Comparison of ENCODE assay signal across 36 cellular contexts in the genomic region with DNA sequence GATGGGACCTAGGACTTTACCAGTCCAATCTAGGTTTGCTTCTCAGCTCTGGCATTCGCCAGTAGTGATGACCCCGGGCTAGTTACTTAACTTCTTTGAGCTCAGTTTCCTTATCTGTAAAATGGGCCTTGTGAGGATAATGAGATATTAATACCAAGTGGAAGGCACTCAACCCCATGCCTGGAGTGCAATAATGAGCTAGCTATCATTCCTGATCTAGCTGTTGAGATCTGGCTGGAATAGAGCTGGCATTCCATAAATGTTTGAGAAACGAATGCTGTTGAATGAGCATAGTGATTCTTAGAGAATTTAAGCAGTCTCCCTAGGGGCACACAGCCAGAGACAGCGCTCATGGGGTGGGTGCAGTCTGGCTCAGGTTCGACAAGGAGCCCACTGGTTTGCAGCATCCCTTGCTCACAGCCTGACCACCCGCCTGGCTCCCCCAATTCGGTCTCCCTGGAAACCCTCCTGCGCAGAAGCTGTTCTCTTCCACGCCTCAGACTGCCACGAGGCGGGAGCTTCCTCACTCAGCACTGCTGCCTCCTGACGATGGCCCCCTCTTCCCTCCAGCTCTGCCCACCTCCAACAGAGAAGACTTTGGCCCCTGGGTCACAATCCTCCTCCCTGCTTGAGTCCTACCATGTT. TPM values are rescaled to one million over a fixed set of nuclear protein-coding genes. Genes with fewer than 3 reads are reported as not detected.
DNase-seq lines count a peak whose midpoint lies in the region; ATAC-seq and TF ChIP-seq lines count a peak whose summit lies in the region.
"Had no signal": no experiment of that assay in that cellular context is flagged by ENCODE, and none has a peak within 500 bp of the region (broad histone marks: within the 10 kb centered on the region; RNA-seq: fewer than 3 reads in every experiment).

No MANE protein-coding gene starts in this region.

- H3K4me1 Mint-ChIP-seq in activated CD8-positive, alpha-beta memory T cell treated with anti-CD3 and anti-CD28 coated beads, Interleukin-2, amount 10 ng/mL, durations not matched to agents 7 days and 5 days = no peaks in the 10 kb centered on the region
- H3K4me1 Mint-ChIP-seq in chondrocyte (ENCODE audit: low read depth) = peaks cover 22% of the 10 kb centered on the region
- H3K4me1 Mint-ChIP-seq: activated naive CD8-positive, alpha-beta T cell treated with anti-CD3 and anti-CD28 coated beads, Interleukin-2, amount 10 ng/mL, durations not matched to agents 7 days and 5 days; CD4-positive, alpha-beta memory T cell had no signal

- no peaks in the 10 kb centered on the region for H3K9me3 ChIP-seq in upper lobe of right lung
- H3K9me3 ChIP-seq: gastroesophageal sphincter, MG63 had no signal

- H3K4me1 ChIP-seq in upper lobe of right lung = peaks cover 4% of the 10 kb centered on the region

- peak; percentile 22 for DNase-seq in activated CD8-positive, alpha-beta memory T cell treated with anti-CD3 and anti-CD28 coated beads, Interleukin-2, amount 50 U/mL, for 48 hours
- no peak for DNase-seq in activated CD8-positive, alpha-beta memory T cell treated with anti-CD3 and anti-CD28 coated beads, Interleukin-2, amount 10 ng/mL, durations not matched to agents 7 days and 5 days
- DNase-seq in chondrocyte (ENCODE audit: low spot score) (peak; percentile 68), mesenteric fat pad (ENCODE audit: low spot score) (peak; percentile 75), upper lobe of right lung (no peak)
- DNase-seq: 8988T; activated CD4-positive, alpha-beta memory T cell treated with anti-CD3 and anti-CD28 coated beads for 36 hours; activated CD4-positive, CD25-positive, alpha-beta regulatory T cell treated with anti-CD3 and anti-CD28 coated beads, Interleukin-2, amount 50 U/mL, for 72 hours; activated effector memory CD4-positive, alpha-beta T cell treated with Interleukin-2 at 50 U/mL for 16 hours; activated naive CD8-positive, alpha-beta T cell treated with anti-CD3 and anti-CD28 coated beads, Interleukin-2, amount 10 ng/mL, durations not matched to agents 7 days and 5 days; AML-193; CD4-positive, alpha-beta memory T cell; effector memory CD8-positive, alpha-beta T cell; EL; HCEC 1CT; immature natural killer cell; KG1; MG63; naive thymus-derived CD4-positive, alpha-beta T cell; NCI-H1436 treated with DMSO at 0.1 percent for 48 hours; NCI-H446 treated with DMSO at 0.1 percent for 48 hours; NCI-H82; RPMI8226; T-helper 2 cell had no signal

- CTCF ChIA-PET in activated CD8-positive, alpha-beta memory T cell treated with anti-CD3 and anti-CD28 coated beads, Interleukin-2, amount 10 ng/mL, durations not matched to agents 7 days and 5 days (lab: Charles Lee) = no interaction called here

- TF ChIP-seq CTCF in chondrocyte (IDR thresholded peaks at IDR 0.05) (no peak), upper lobe of right lung (IDR thresholded peaks at IDR 0.05) (no peak)

- no peak overlapping the region for H3K27ac Mint-ChIP-seq in activated CD8-positive, alpha-beta memory T cell treated with anti-CD3 and anti-CD28 coated beads, Interleukin-2, amount 10 ng/mL, durations not matched to agents 7 days and 5 days
- H3K27ac Mint-ChIP-seq in chondrocyte (ENCODE audit: unreplicated experiment) = no peak overlapping the region
- H3K27ac Mint-ChIP-seq: activated CD4-positive, alpha-beta memory T cell treated with anti-CD3 and anti-CD28 coated beads for 36 hours; activated naive CD8-positive, alpha-beta T cell treated with anti-CD3 and anti-CD28 coated beads, Interleukin-2, amount 10 ng/mL, durations not matched to agents 7 days and 5 days; CD4-positive, alpha-beta memory T cell; effector memory CD8-positive, alpha-beta T cell; memory B cell; naive thymus-derived CD4-positive, alpha-beta T cell; stimulated activated naive CD8-positive, alpha-beta T cell treated with anti-CD3 and anti-CD28 coated beads, Interleukin-15, Interleukin-2, amounts not matched to agents 100 ng/mL and 50 ng/mL, for 24 hours had no signal

- no peak overlapping the region for H3K27ac ChIP-seq in upper lobe of right lung
- H3K27ac ChIP-seq: coronary artery, gastroesophageal sphincter, skin epidermis had no signal

- H3K36me3 ChIP-seq in upper lobe of right lung = peaks cover 35% of the 10 kb centered on the region

- no peaks in the 10 kb centered on the region for H3K9me3 Mint-ChIP-seq in activated CD8-positive, alpha-beta memory T cell treated with anti-CD3 and anti-CD28 coated beads, Interleukin-2, amount 10 ng/mL, durations not matched to agents 7 days and 5 days (ENCODE audit: low read depth)
- no peaks in the 10 kb centered on the region for H3K9me3 Mint-ChIP-seq in chondrocyte (ENCODE audit: low read depth)
- H3K9me3 Mint-ChIP-seq: activated CD4-positive, alpha-beta memory T cell treated with anti-CD3 and anti-CD28 coated beads for 36 hours; activated naive CD8-positive, alpha-beta T cell treated with anti-CD3 and anti-CD28 coated beads, Interleukin-2, amount 10 ng/mL, durations not matched to agents 7 days and 5 days; CD4-positive, alpha-beta memory T cell; effector memory CD8-positive, alpha-beta T cell; immature natural killer cell; memory B cell; naive thymus-derived CD4-positive, alpha-beta T cell; stimulated activated naive CD8-positive, alpha-beta T cell treated with anti-CD3 and anti-CD28 coated beads, Interleukin-15, Interleukin-2, amounts not matched to agents 100 ng/mL and 50 ng/mL, for 24 hours had no signal

- H3K27me3 Mint-ChIP-seq in activated CD8-positive, alpha-beta memory T cell treated with anti-CD3 and anti-CD28 coated beads, Interleukin-2, amount 10 ng/mL, durations not matched to agents 7 days and 5 days = no peaks in the 10 kb centered on the region
- no peaks in the 10 kb centered on the region for H3K27me3 Mint-ChIP-seq in chondrocyte (ENCODE audit: low read depth)
- H3K27me3 Mint-ChIP-seq: activated CD4-positive, alpha-beta memory T cell treated with anti-CD3 and anti-CD28 coated beads for 36 hours; activated naive CD8-positive, alpha-beta T cell treated with anti-CD3 and anti-CD28 coated beads, Interleukin-2, amount 10 ng/mL, durations not matched to agents 7 days and 5 days; CD4-positive, alpha-beta memory T cell; effector memory CD8-positive, alpha-beta T cell; memory B cell; naive thymus-derived CD4-positive, alpha-beta T cell; stimulated activated naive CD8-positive, alpha-beta T cell treated with anti-CD3 and anti-CD28 coated beads, Interleukin-15, Interleukin-2, amounts not matched to agents 100 ng/mL and 50 ng/mL, for 24 hours had no signal

- no peak overlapping the region for H3K4me3 ChIP-seq in upper lobe of right lung
- H3K4me3 ChIP-seq: coronary artery, gastroesophageal sphincter, MG63, skin epidermis had no signal

- intact Hi-C loops in upper lobe of right lung (cut with DNase I) = no loop called here

- H3K4me3 Mint-ChIP-seq in activated CD8-positive, alpha-beta memory T cell treated with anti-CD3 and anti-CD28 coated beads, Interleukin-2, amount 10 ng/mL, durations not matched to agents 7 days and 5 days = no peak overlapping the region
- no peak overlapping the region for H3K4me3 Mint-ChIP-seq in chondrocyte (ENCODE audit: unreplicated experiment)
- H3K4me3 Mint-ChIP-seq: activated CD4-positive, alpha-beta memory T cell treated with anti-CD3 and anti-CD28 coated beads for 36 hours; activated naive CD8-positive, alpha-beta T cell treated with anti-CD3 and anti-CD28 coated beads, Interleukin-2, amount 10 ng/mL, durations not matched to agents 7 days and 5 days; CD4-positive, alpha-beta memory T cell; effector memory CD8-positive, alpha-beta T cell; immature natural killer cell; memory B cell; naive thymus-derived CD4-positive, alpha-beta T cell; stimulated activated naive CD8-positive, alpha-beta T cell treated with anti-CD3 and anti-CD28 coated beads, Interleukin-15, Interleukin-2, amounts not matched to agents 100 ng/mL and 50 ng/mL, for 24 hours had no signal

- no peak for ATAC-seq in activated CD8-positive, alpha-beta memory T cell treated with anti-CD3 and anti-CD28 coated beads, Interleukin-2, amount 10 ng/mL, durations not matched to agents 7 days and 5 days
- peak; percentile 32 for ATAC-seq in upper lobe of right lung
- no peak for ATAC-seq in HG02642 (IDR thresholded peaks at IDR 0.05; ENCODE audit: poor library complexity, unreplicated experiment)
- ATAC-seq in HG03460 (IDR thresholded peaks at IDR 0.05; ENCODE audit: unreplicated experiment) = no peak
- ATAC-seq in GM18873 (IDR thresholded peaks at IDR 0.05; ENCODE audit: low FRiP score, unreplicated experiment) = no peak
- ATAC-seq: effector memory CD8-positive, alpha-beta T cell; esophagus mucosa; gastroesophageal sphincter; left lobe of liver; naive thymus-derived CD4-positive, alpha-beta T cell had no signal

- no peaks in the 10 kb centered on the region for H3K27me3 ChIP-seq in upper lobe of right lung
- H3K27me3 ChIP-seq: gastroesophageal sphincter, MG63 had no signal

- H3K36me3 Mint-ChIP-seq in activated CD8-positive, alpha-beta memory T cell treated with anti-CD3 and anti-CD28 coated beads, Interleukin-2, amount 10 ng/mL, durations not matched to agents 7 days and 5 days = peaks cover 30% of the 10 kb centered on the region
- H3K36me3 Mint-ChIP-seq in chondrocyte (ENCODE audit: low read depth) = peaks cover 38% of the 10 kb centered on the region

RNA-seq across cellular contexts. Expression of a gene that starts 32.5 kb away (rescaled TPM):
- 100 to 1,000 TPM; 121 to 187 TPM for total RNA-seq in activated CD8-positive, alpha-beta memory T cell treated with anti-CD3 and anti-CD28 coated beads, Interleukin-2, amount 10 ng/mL, durations not matched to agents 7 days and 5 days
- total RNA-seq in chondrocyte (120 to 129 TPM (median 124 TPM) in 3 replicates), mesenteric fat pad (115 TPM), upper lobe of right lung (749 TPM)

RNA-seq across cellular contexts. Expression of a gene that starts 53.4 kb away (rescaled TPM):
- 10 to 100 TPM in 1 of 2 experiments, 1 to 10 TPM in 1; 9.1 to 17.9 TPM for total RNA-seq in activated CD8-positive, alpha-beta memory T cell treated with anti-CD3 and anti-CD28 coated beads, Interleukin-2, amount 10 ng/mL, durations not matched to agents 7 days and 5 days
- total RNA-seq in chondrocyte (not detected in 3 replicates), mesenteric fat pad (not detected), upper lobe of right lung (7.1 TPM)
- total RNA-seq: HT1080, SK-MEL-5 had no signal

Comparison
In these comparisons a context has a peak if more than half of its experiments do, and no peak if none do; other contexts are left out.
1. DNase-seq: peak in activated CD8-positive, alpha-beta memory T cell treated with anti-CD3 and anti-CD28 coated beads, Interleukin-2, amount 50 U/mL, for 48 hours (single experiment), chondrocyte (single experiment) and mesenteric fat pad (single experiment); none in activated CD8-positive, alpha-beta memory T cell treated with anti-CD3 and anti-CD28 coated beads, Interleukin-2, amount 10 ng/mL, durations not matched to agents 7 days and 5 days (single experiment) and upper lobe of right lung (single experiment).